11 cellular contexts compared by ENCODE assay signal in the genomic region with DNA sequence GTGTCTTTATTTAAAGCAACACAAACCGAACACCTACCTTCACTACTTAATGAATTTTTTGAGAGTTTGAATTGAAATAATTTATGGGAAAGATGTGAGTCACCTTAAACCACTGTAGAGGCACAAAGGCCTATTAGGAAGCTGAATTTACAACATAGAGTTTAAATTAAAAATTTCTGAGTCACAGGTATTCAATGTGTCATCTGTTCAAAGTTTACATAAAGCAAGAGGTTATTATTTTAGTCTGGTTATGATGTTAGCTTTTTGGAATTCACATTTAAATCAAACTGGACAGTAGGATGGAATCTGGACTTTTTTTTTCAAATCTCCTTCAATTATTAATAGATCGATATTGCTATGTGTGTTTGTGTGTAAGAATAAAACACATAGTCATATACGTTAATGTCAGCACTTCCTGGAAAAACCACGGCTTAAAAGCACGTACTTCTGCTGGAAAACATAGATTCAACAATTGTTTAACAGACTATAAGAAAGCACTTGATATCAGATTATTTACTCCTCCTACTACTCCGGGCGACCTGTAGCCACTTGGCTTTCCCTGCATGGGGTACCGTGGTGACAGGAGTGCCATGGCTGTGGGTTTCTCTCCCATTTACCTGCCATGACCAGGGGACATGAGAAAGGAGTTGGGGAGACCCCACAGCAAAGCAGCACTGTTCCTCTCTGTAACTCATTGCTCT.
A peak's percentile ranks its signal among the peaks of the same experiment; 100 is the strongest.
DNase-seq lines count a peak whose midpoint lies in the region; ATAC-seq and TF ChIP-seq lines count a peak whose summit lies in the region.
"Had no signal": no experiment of that assay in that cellular context is flagged by ENCODE, and none has a peak within 500 bp of the region (broad histone marks: within the 10 kb centered on the region; RNA-seq: fewer than 3 reads in every experiment).

No MANE protein-coding gene starts in this region.

- CTCF ChIA-PET in AG04450 (lab: Charles Lee) = interaction anchor here (0.6 to 1.5 kb wide), 11 partner anchors 8 to 153 kb away, joined by 3 to 10 read pairs (median 4); no protein-coding TSS in a partner anchor

- TF ChIP-seq CTCF in AG04450 (IDR thresholded peaks at IDR 0.05; ENCODE audit: low read depth, low read length) = no peak

- H3K27ac ChIP-seq in AG04450 (ENCODE audit: low read depth, low read length) = peak overlapping the region; percentile 59

- DNase-seq in AG04450 (ENCODE audit: low read depth, low spot score) (peak; percentile 32), HPDE6-E6E7 (ENCODE audit: extremely low spot score) (peak; percentile 33), amniotic stem cell (lab: John Stamatoyannopoulos, UW) (peak; percentile 13), glomerular visceral epithelial cell (ENCODE audit: extremely low spot score) (peak; percentile 88), NCI-H524 treated with DMSO at 0.1 percent for 48 hours (lab: John Stamatoyannopoulos, UW) (no peak), NCI-H2107 (lab: John Stamatoyannopoulos, UW) (no peak)
- DNase-seq: AML-193, kidney, NCI-H2029 treated with DMSO at 0.1 percent for 48 hours had no signal

- H3K9me3 ChIP-seq in AG04450 (ENCODE audit: control insufficient read depth, insufficient read depth, low read length) = no peaks in the 10 kb centered on the region

- no peak overlapping the region for H3K4me3 ChIP-seq in AG04450 (ENCODE audit: low read depth, low read length)

- POLR2A ChIA-PET in AG04450 (lab: Yijun Ruan, JAX) = interaction anchor here (0.5 to 1.4 kb wide), 4 partner anchors 78 to 322 kb away, joined by 3 to 4 read pairs (median 3); no protein-coding TSS in a partner anchor

- no peak for ATAC-seq in HG02623 (IDR thresholded peaks at IDR 0.05; ENCODE audit: unreplicated experiment)
- no peak for ATAC-seq in GM19463 (IDR thresholded peaks at IDR 0.05; ENCODE audit: unreplicated experiment)

- H3K27me3 ChIP-seq in AG04450 (ENCODE audit: control insufficient read depth, insufficient read depth, low read length) = no peaks in the 10 kb centered on the region

Comparison
In these comparisons a context has a peak if more than half of its experiments do, and no peak if none do; other contexts are left out.
1. DNase-seq: peak in AG04450 (single experiment), HPDE6-E6E7 (single experiment), amniotic stem cell (single experiment) and glomerular visceral epithelial cell (single experiment); none in NCI-H524 treated with DMSO at 0.1 percent for 48 hours (single experiment) and NCI-H2107 (single experiment).